Comparison of ENCODE assay signal across 30 cellular contexts in genomic region chr22:45103756-45104155, GRCh38. TPM values are rescaled to one million over a fixed set of nuclear protein-coding genes. Genes with fewer than 3 reads are reported as not detected.
DNase-seq lines count a peak whose midpoint lies in the region; ATAC-seq and TF ChIP-seq lines count a peak whose summit lies in the region.
"Had no signal": no experiment of that assay in that cellular context is flagged by ENCODE, and none has a peak within 500 bp of the region (broad histone marks: within the 10 kb centered on the region; RNA-seq: fewer than 3 reads in every experiment).

No MANE protein-coding gene starts in this region.

- intact Hi-C loops in MCF 10A (cut with micrococcal nuclease): loop anchor here (2.0 to 5.0 kb wide), 3 partner anchors 59 to 449 kb away; partner anchors contain the start of gene NUP50

- H3K4me3 Mint-ChIP-seq in MCF 10A (ENCODE audit: unreplicated experiment): no peak overlapping the region
- H3K4me3 Mint-ChIP-seq: activated naive CD4-positive, alpha-beta T cell treated with anti-CD3 and anti-CD28 coated beads, Interleukin-2, amount 50 U/mL, for 24 hours; CD4-positive, alpha-beta memory T cell; dendritic cell treated with granulocyte-macrophage colony-stimulating factor and Interleukin-4, amounts not matched to agents 40 ng/mL and 50 ng/mL, for 4 days; natural killer cell; stimulated activated naive B cell treated with anti-CD40 and anti-IgM and Interleukin-4, amounts not matched to agents 10 μg/mL and 1 μg/mL and 100 μg/mL, for 72 hours had no signal

- H3K4me3 ChIP-seq in HFF-Myc (replicated peaks; ENCODE audit: low read depth, low read length): no peak overlapping the region
- H3K4me3 ChIP-seq in cardiac fibroblast (replicated peaks in 1 of 2; ENCODE audit: low read depth in 2 of 2, low read length in 2 of 2): no peak overlapping the region
- H3K4me3 ChIP-seq: heart left ventricle, lower lobe of right lung, upper lobe of left lung had no signal

- no peaks in the 10 kb centered on the region for H3K36me3 Mint-ChIP-seq in MCF 10A (ENCODE audit: insufficient read depth, unreplicated experiment)
- H3K36me3 Mint-ChIP-seq: activated naive CD4-positive, alpha-beta T cell treated with anti-CD3 and anti-CD28 coated beads, Interleukin-2, amount 50 U/mL, for 24 hours; CD4-positive, alpha-beta memory T cell; natural killer cell; stimulated activated naive B cell treated with anti-CD40 and anti-IgM and Interleukin-4, amounts not matched to agents 10 μg/mL and 1 μg/mL and 100 μg/mL, for 72 hours had no signal

- H3K9me3 Mint-ChIP-seq in MCF 10A (ENCODE audit: unreplicated experiment): no peaks in the 10 kb centered on the region
- H3K9me3 Mint-ChIP-seq: activated naive CD4-positive, alpha-beta T cell treated with anti-CD3 and anti-CD28 coated beads, Interleukin-2, amount 50 U/mL, for 24 hours; dendritic cell treated with granulocyte-macrophage colony-stimulating factor and Interleukin-4, amounts not matched to agents 40 ng/mL and 50 ng/mL, for 4 days; natural killer cell; stimulated activated naive B cell treated with anti-CD40 and anti-IgM and Interleukin-4, amounts not matched to agents 10 μg/mL and 1 μg/mL and 100 μg/mL, for 72 hours had no signal

- POLR2A ChIA-PET in MCF 10A (lab: Yijun Ruan, JAX): interaction anchor here (1.0 kb wide), 1 partner anchor 62 kb away, joined by 5 read pairs; no protein-coding TSS in a partner anchor

- no peak overlapping the region for H3K27ac Mint-ChIP-seq in MCF 10A (ENCODE audit: low read depth, unreplicated experiment)
- H3K27ac Mint-ChIP-seq: activated naive CD4-positive, alpha-beta T cell treated with anti-CD3 and anti-CD28 coated beads, Interleukin-2, amount 50 U/mL, for 24 hours; CD4-positive, alpha-beta memory T cell; natural killer cell; stimulated activated naive B cell treated with anti-CD40 and anti-IgM and Interleukin-4, amounts not matched to agents 10 μg/mL and 1 μg/mL and 100 μg/mL, for 72 hours had no signal

- H3K27me3 Mint-ChIP-seq in MCF 10A (ENCODE audit: insufficient read depth, unreplicated experiment): peaks cover 14% of the 10 kb centered on the region

- peaks cover 10% of the 10 kb centered on the region for H3K4me1 Mint-ChIP-seq in MCF 10A (ENCODE audit: insufficient read depth, unreplicated experiment)
- H3K4me1 Mint-ChIP-seq: activated naive CD4-positive, alpha-beta T cell treated with anti-CD3 and anti-CD28 coated beads, Interleukin-2, amount 50 U/mL, for 24 hours; natural killer cell; stimulated activated naive B cell treated with anti-CD40 and anti-IgM and Interleukin-4, amounts not matched to agents 10 μg/mL and 1 μg/mL and 100 μg/mL, for 72 hours had no signal

- CTCF ChIA-PET in MCF 10A (lab: Yijun Ruan, JAX): interaction anchor here (0.6 to 1.6 kb wide), 3 partner anchors 32 to 455 kb away, joined by 3 read pairs; no protein-coding TSS in a partner anchor

- peak; percentile 9 for TF ChIP-seq CTCF in AG09319 (IDR thresholded peaks at IDR 0.05; ENCODE audit: low read depth, low read length)
- peak; percentile 4 for TF ChIP-seq CTCF in HFF-Myc (IDR thresholded peaks at IDR 0.05; ENCODE audit: low read depth, low read length, missing control alignments)
- TF ChIP-seq CTCF in cardiac fibroblast (IDR thresholded peaks at IDR 0.05; ENCODE audit: low read depth, low read length): peak; percentile 12
- no peak for TF ChIP-seq CTCF in MCF 10A (IDR thresholded peaks at IDR 0.05; ENCODE audit: unreplicated experiment)

- DNase-seq in AG09319 (ENCODE audit: extremely low read depth, low read depth) (no peak), HFF-Myc (ENCODE audit: extremely low read depth, low read depth) (no peak), cardiac fibroblast (ENCODE audit: low read depth in 2 of 2) (no peak), iPS-NIHi7 (ENCODE audit: extremely low spot score) (peak; percentile 57), amniotic stem cell (lab: John Stamatoyannopoulos, UW) (no peak), CD1c-positive myeloid dendritic cell (ENCODE audit: extremely low spot score) (no peak), MCF 10A (ENCODE audit: unreplicated experiment) (no peak)
- DNase-seq: activated CD4-positive, alpha-beta T cell treated with anti-CD3 and anti-CD28 coated beads for 48 hours; activated CD8-positive, alpha-beta memory T cell treated with anti-CD3 and anti-CD28 coated beads for 24 hours; activated T-cell treated with anti-CD3 and anti-CD28 coated beads for 4 hours; amygdala; CD4-positive, alpha-beta memory T cell; foreskin melanocyte; GOT3; heart left ventricle; lower lobe of right lung; natural killer cell; NCI-H1436; NCI-H2081; NCI-H2227 treated with DMSO at 0.1 percent for 48 hours; NCI-H69; occipital lobe; Right ventricle myocardium superior; stimulated activated CD4-positive, alpha-beta T cell treated with anti-CD3 and anti-CD28 coated beads, Interleukin-15, amount 100 ng/mL, for 24 hours; stimulated activated naive B cell treated with anti-CD40 and anti-IgM and Interleukin-4, amounts not matched to agents 10 μg/mL and 1 μg/mL and 100 μg/mL, for 72 hours; substantia nigra had no signal

- no peak for ATAC-seq in GM19452 (IDR thresholded peaks at IDR 0.05; ENCODE audit: unreplicated experiment)
- ATAC-seq: heart left ventricle; lower lobe of right lung; natural killer cell; stimulated activated naive B cell treated with anti-CD40 and anti-IgM and Interleukin-4, amounts not matched to agents 10 μg/mL and 1 μg/mL and 100 μg/mL, for 72 hours had no signal

- BruUV-seq in MCF 10A (replicated peaks; lab: Mats Ljungman, UMichigan): no TSS peak

RNA-seq across cellular contexts. Expression of gene NUP50, which starts 60.0 kb away (rescaled TPM):
- total RNA-seq in MCF 10A (2022): 70.3 and 72.5 TPM in 2 replicates
